29 cellular contexts compared by ENCODE assay signal in the genomic region with DNA sequence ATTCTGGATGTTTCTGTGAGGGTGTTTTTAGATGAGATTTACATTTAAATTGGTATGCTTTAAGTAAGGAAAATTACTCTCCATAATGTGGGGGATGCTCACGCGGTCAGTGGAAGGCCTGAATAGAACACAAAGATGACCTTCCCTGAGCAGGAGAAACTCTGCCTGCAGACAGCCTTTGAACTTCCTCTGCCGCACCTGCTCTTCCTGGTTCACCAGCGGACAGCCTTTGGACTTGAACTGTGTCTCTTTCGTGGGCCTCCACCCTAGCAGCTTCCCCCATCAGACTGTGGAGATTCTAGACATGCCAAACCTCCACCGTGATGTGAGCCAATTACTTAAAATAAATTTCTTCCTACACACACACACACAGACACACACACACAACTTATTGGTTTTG.
"Had no signal": no experiment of that assay in that cellular context is flagged by ENCODE, and none has a peak within 500 bp of the region (broad histone marks: within the 10 kb centered on the region; RNA-seq: fewer than 3 reads in every experiment).

No MANE protein-coding gene starts in this region.

- H3K4me3 ChIP-seq: neural progenitor cell, ovary, psoas muscle, skin epidermis, stomach, thoracic aorta, thyroid gland, tibial nerve, upper lobe of left lung, vagina had no signal

- DNase-seq: naive thymus-derived CD4-positive, alpha-beta T cell; natural killer cell; occipital lobe; ovary; posterior cingulate gyrus; psoas muscle; right cardiac atrium; stimulated activated CD4-positive, alpha-beta T cell treated with anti-CD3 and anti-CD28 coated beads, Interleukin-15, amount 100 ng/mL, for 24 hours; stimulated activated CD4-positive, alpha-beta T cell treated with anti-CD3 and anti-CD28 coated beads, Interleukin-2, amount 100 ng/mL, for 24 hours; stimulated activated CD4-positive, alpha-beta T cell treated with anti-CD3 and anti-CD28 coated beads, Interleukin-2, amount 100 ng/mL, for 48 hours; stimulated activated CD4-positive, alpha-beta T cell treated with anti-CD3 and anti-CD28 coated beads, Interleukin-4, amount 100 ng/mL, for 24 hours; stimulated activated naive B cell treated with anti-CD40 and anti-IgM and Interleukin-4, amounts not matched to agents 10 μg/mL and 1 μg/mL and 100 μg/mL, for 72 hours; stimulated activated naive CD4-positive, alpha-beta T cell treated with Interleukin-2 at 50 U/mL for 16 hours; stomach; thyroid gland; trophoblast cell; upper lobe of left lung had no signal

- FAIRE-seq: urothelium cell line had no signal

- H3K27ac Mint-ChIP-seq: natural killer cell; nephron; neural progenitor cell; progenitor cell of endocrine pancreas; stimulated activated effector memory CD8-positive, alpha-beta T cell treated with anti-CD3 and anti-CD28 coated beads, Interleukin-12 subunit alpha, Interleukin-12 subunit beta, amount 100 ng/mL, for 72 hours; stimulated activated naive B cell treated with anti-CD40 and anti-IgM and Interleukin-4, amounts not matched to agents 10 μg/mL and 1 μg/mL and 100 μg/mL, for 72 hours; stimulated activated naive CD8-positive, alpha-beta T cell treated with anti-CD3 and anti-CD28 coated beads, Interleukin-15, Interleukin-2, amounts not matched to agents 100 ng/mL and 50 ng/mL, for 24 hours had no signal

- H3K27me3 ChIP-seq: neural progenitor cell, ovary, stomach, thyroid gland, tibial nerve, upper lobe of left lung, vagina had no signal

- H3K4me3 Mint-ChIP-seq: natural killer cell; nephron; neural progenitor cell; stimulated activated effector memory CD8-positive, alpha-beta T cell treated with anti-CD3 and anti-CD28 coated beads, Interleukin-12 subunit alpha, Interleukin-12 subunit beta, amount 100 ng/mL, for 72 hours; stimulated activated naive B cell treated with anti-CD40 and anti-IgM and Interleukin-4, amounts not matched to agents 10 μg/mL and 1 μg/mL and 100 μg/mL, for 72 hours; stimulated activated naive CD8-positive, alpha-beta T cell treated with anti-CD3 and anti-CD28 coated beads, Interleukin-15, Interleukin-2, amounts not matched to agents 100 ng/mL and 50 ng/mL, for 24 hours had no signal

- H3K27ac ChIP-seq: neural progenitor cell, ovary, parathyroid adenoma, psoas muscle, skin epidermis, stomach, thoracic aorta, thyroid gland, tibial nerve, upper lobe of left lung, vagina had no signal

- H3K4me1 ChIP-seq: neural progenitor cell, psoas muscle, stomach, thyroid gland, tibial nerve, upper lobe of left lung, vagina had no signal

- H3K4me1 Mint-ChIP-seq: nephron; neural progenitor cell; stimulated activated effector memory CD8-positive, alpha-beta T cell treated with anti-CD3 and anti-CD28 coated beads, Interleukin-12 subunit alpha, Interleukin-12 subunit beta, amount 100 ng/mL, for 72 hours had no signal

- H3K36me3 ChIP-seq: neural progenitor cell, ovary, stomach, thoracic aorta, thyroid gland, tibial nerve, upper lobe of left lung, vagina had no signal

- H3K27me3 Mint-ChIP-seq: naive thymus-derived CD4-positive, alpha-beta T cell; progenitor cell of endocrine pancreas; stimulated activated naive B cell treated with anti-CD40 and anti-IgM and Interleukin-4, amounts not matched to agents 10 μg/mL and 1 μg/mL and 100 μg/mL, for 72 hours; stimulated activated naive CD8-positive, alpha-beta T cell treated with anti-CD3 and anti-CD28 coated beads, Interleukin-15, Interleukin-2, amounts not matched to agents 100 ng/mL and 50 ng/mL, for 24 hours had no signal

- H3K36me3 Mint-ChIP-seq: natural killer cell; neural progenitor cell; stimulated activated effector memory CD8-positive, alpha-beta T cell treated with anti-CD3 and anti-CD28 coated beads, Interleukin-12 subunit alpha, Interleukin-12 subunit beta, amount 100 ng/mL, for 72 hours had no signal

- H3K9me3 ChIP-seq: ovary, psoas muscle, thoracic aorta, thyroid gland, tibial nerve, upper lobe of left lung, vagina had no signal

- ATAC-seq: naive thymus-derived CD4-positive, alpha-beta T cell; natural killer cell; psoas muscle; right cardiac atrium; sciatic nerve; stimulated activated effector memory CD8-positive, alpha-beta T cell treated with anti-CD3 and anti-CD28 coated beads, Interleukin-12 subunit alpha, Interleukin-12 subunit beta, amount 100 ng/mL, for 72 hours; stimulated activated naive B cell treated with anti-CD40 and anti-IgM and Interleukin-4, amounts not matched to agents 10 μg/mL and 1 μg/mL and 100 μg/mL, for 72 hours had no signal
